In genomic region chr2:169363027-169363569, GRCh38 we compare ENCODE assay signal across 8 cellular contexts. TPM values are rescaled to one million over a fixed set of nuclear protein-coding genes. Genes with fewer than 3 reads are reported as not detected.
DNase-seq lines count a peak whose midpoint lies in the region; ATAC-seq and TF ChIP-seq lines count a peak whose summit lies in the region.

No MANE protein-coding gene starts in this region.

- no peaks in the 10 kb centered on the region for H3K36me3 ChIP-seq in Karpas-422 (ENCODE audit: insufficient read depth, low read length)
- H3K36me3 ChIP-seq in prostate gland, result no peaks in the 10 kb centered on the region

- DNase-seq in Karpas-422 (no peak), epithelial cell of esophagus (ENCODE audit: low read depth) (no peak), prostate gland (ENCODE audit: low spot score) (no peak), NCI-H2081 treated with DMSO at 0.1 percent for 48 hours (lab: John Stamatoyannopoulos, UW) (no peak), NAMALWA (ENCODE audit: low spot score) (no peak)

- H3K79me2 ChIP-seq in Karpas-422 (ENCODE audit: low read length), result no peaks in the 10 kb centered on the region

- H3K4me3 ChIP-seq in Karpas-422 (ENCODE audit: low read length), result peak overlapping the region; percentile 47; the same call in 1 of the 2 replicates
- peak overlapping the region; percentile 27 for H3K4me3 ChIP-seq in epithelial cell of esophagus (ENCODE audit: low read length)
- peak overlapping the region; percentile 16 to 42 for H3K4me3 ChIP-seq in prostate gland

- ATAC-seq in GM18502 (IDR thresholded peaks at IDR 0.05; ENCODE audit: poor library complexity, unreplicated experiment) (peak; percentile 1), HG03045 (IDR thresholded peaks at IDR 0.05; ENCODE audit: unreplicated experiment) (no peak), GM18867 (IDR thresholded peaks at IDR 0.05; ENCODE audit: unreplicated experiment) (no peak)

- no peaks in the 10 kb centered on the region for H4K20me1 ChIP-seq in Karpas-422 (ENCODE audit: insufficient read depth, low read depth, low read length)

- H3K27ac ChIP-seq in Karpas-422 (ENCODE audit: low read length) (no peak overlapping the region), prostate gland (no peak overlapping the region)

- H2AFZ ChIP-seq in Karpas-422 (ENCODE audit: low read length), result peak overlapping the region; percentile 62; the same call in 1 of the 2 replicates

- peak overlapping the region; percentile 66 for H3K4me2 ChIP-seq in Karpas-422 (ENCODE audit: low read depth, low read length, poor library complexity, severe bottlenecking)

- intact Hi-C loops in prostate gland (cut with DNase I), result no loop called here

- H3K9me2 ChIP-seq in Karpas-422 (replicated peaks; ENCODE audit: insufficient read depth, low read length), result no peaks in the 10 kb centered on the region

- WGBS in prostate gland, result 7% methylated on average over 11 of the region's 11 CpGs

- H3K4me1 ChIP-seq in Karpas-422 (ENCODE audit: low read length) (peaks cover 26% of the 10 kb centered on the region), prostate gland (replicated peaks) (peaks cover 11% of the 10 kb centered on the region)

- no peaks in the 10 kb centered on the region for H3K27me3 ChIP-seq in Karpas-422 (ENCODE audit: low read length)
- H3K27me3 ChIP-seq in prostate gland (replicated peaks; ENCODE audit: insufficient read depth), result peaks cover 5% of the 10 kb centered on the region

- no peak for TF ChIP-seq POLR2A in prostate gland (IDR thresholded peaks at IDR 0.05)

- H3K9ac ChIP-seq in Karpas-422 (ENCODE audit: low read length), result peak overlapping the region; percentile 36; the same call in 1 of the 2 replicates

- H3K9me3 ChIP-seq in Karpas-422 (ENCODE audit: low read length) (no peaks in the 10 kb centered on the region), prostate gland (no peaks in the 10 kb centered on the region)

- TF ChIP-seq CTCF in epithelial cell of esophagus (IDR thresholded peaks at IDR 0.05; ENCODE audit: insufficient read depth, low read depth, low read length, missing control alignments) (no peak), prostate gland (IDR thresholded peaks at IDR 0.05) (no peak)

RNA-seq across cellular contexts. Expression of gene LRP2, which starts 0.8 kb away (rescaled TPM):
- total RNA-seq in Karpas-422 (2014; rRNA removed; shearing (Covaris generic); ENCODE audit: low replicate concordance), result not detected in 2 replicates
- total RNA-seq in prostate gland, result 1 to 10 TPM; 1.6 to 9.5 TPM
